Comparison of ENCODE assay signal across 9 cellular contexts in genomic region chr12:67681145-67681778, GRCh38. TPM values are rescaled to one million over a fixed set of nuclear protein-coding genes. Genes with fewer than 3 reads are reported as not detected.
DNase-seq lines count a peak whose midpoint lies in the region; ATAC-seq and TF ChIP-seq lines count a peak whose summit lies in the region.
"Had no signal": no experiment of that assay in that cellular context is flagged by ENCODE, and none has a peak within 500 bp of the region (broad histone marks: within the 10 kb centered on the region; RNA-seq: fewer than 3 reads in every experiment).

No MANE protein-coding gene starts in this region.

- H3K4me1 Mint-ChIP-seq in activated naive CD8-positive, alpha-beta T cell treated with anti-CD3 and anti-CD28 coated beads, Interleukin-2, amount 50 U/mL, for 24 hours: peaks cover 12% of the 10 kb centered on the region

- no peak overlapping the region for H3K4me3 Mint-ChIP-seq in activated naive CD8-positive, alpha-beta T cell treated with anti-CD3 and anti-CD28 coated beads, Interleukin-2, amount 50 U/mL, for 24 hours

- H3K9me3 Mint-ChIP-seq in activated naive CD8-positive, alpha-beta T cell treated with anti-CD3 and anti-CD28 coated beads, Interleukin-2, amount 50 U/mL, for 24 hours: peaks cover 8% of the 10 kb centered on the region

- H3K27me3 Mint-ChIP-seq in activated naive CD8-positive, alpha-beta T cell treated with anti-CD3 and anti-CD28 coated beads, Interleukin-2, amount 50 U/mL, for 24 hours: no peaks in the 10 kb centered on the region

- no peak overlapping the region for H3K27ac Mint-ChIP-seq in activated naive CD8-positive, alpha-beta T cell treated with anti-CD3 and anti-CD28 coated beads, Interleukin-2, amount 50 U/mL, for 24 hours

- peaks cover 11% of the 10 kb centered on the region for H3K36me3 Mint-ChIP-seq in activated naive CD8-positive, alpha-beta T cell treated with anti-CD3 and anti-CD28 coated beads, Interleukin-2, amount 50 U/mL, for 24 hours (ENCODE audit: low read depth)

- ATAC-seq in SK-N-SH treated with all-trans-retinoic acid at 6 μM for 48 hours: peak; percentile 80
- ATAC-seq in omental fat pad (ENCODE audit: low FRiP score): peak; percentile 90
- ATAC-seq in activated naive CD8-positive, alpha-beta T cell treated with anti-CD3 and anti-CD28 coated beads, Interleukin-2, amount 50 U/mL, for 24 hours: no peak
- ATAC-seq in GM21526 (IDR thresholded peaks at IDR 0.05; ENCODE audit: low FRiP score, unreplicated experiment): no peak

- no peak overlapping the region for H3K4me3 ChIP-seq in fibroblast of the aortic adventitia (ENCODE audit: low read depth, low read length)
- H3K4me3 ChIP-seq: SJSA1 had no signal

- TF ChIP-seq CTCF in AG09319 (IDR thresholded peaks at IDR 0.05; ENCODE audit: low read depth, low read length) (no peak), fibroblast of the aortic adventitia (IDR thresholded peaks at IDR 0.05; ENCODE audit: insufficient read depth, low read length) (no peak), omental fat pad (IDR thresholded peaks at IDR 0.05) (no peak)

- peak; percentile 79 for DNase-seq in AG09319 (ENCODE audit: extremely low read depth, low read depth)
- peak; percentile 98 for DNase-seq in fibroblast of the aortic adventitia (ENCODE audit: low read depth)
- DNase-seq in omental fat pad (ENCODE audit: low spot score): no peak
- no peak for DNase-seq in activated naive CD8-positive, alpha-beta T cell treated with anti-CD3 and anti-CD28 coated beads, Interleukin-2, amount 50 U/mL, for 24 hours
- DNase-seq in D341Med (ENCODE audit: low spot score): no peak
- DNase-seq in activated CD4-positive, CD25-positive, alpha-beta regulatory T cell treated with anti-CD3 and anti-CD28 coated beads, Interleukin-2, amount 50 U/mL, for 72 hours: no peak

TF ChIP-seq in SK-N-SH treated with all-trans-retinoic acid at 6 μM for 48 hours, 23 proteins besides CTCF, POLR2A, EP300 and RAD21:
- no peak for TF ChIP-seq CSRNP3 (CRISPR knock-in tag; IDR thresholded peaks at IDR 0.05)
- 0 out of 2 replicates have a peak, but pooled peaks have one; percentile 37 for TF ChIP-seq ISL1 (CRISPR knock-in tag; IDR thresholded peaks at IDR 0.05)
- TF ChIP-seq, protein P1, sequence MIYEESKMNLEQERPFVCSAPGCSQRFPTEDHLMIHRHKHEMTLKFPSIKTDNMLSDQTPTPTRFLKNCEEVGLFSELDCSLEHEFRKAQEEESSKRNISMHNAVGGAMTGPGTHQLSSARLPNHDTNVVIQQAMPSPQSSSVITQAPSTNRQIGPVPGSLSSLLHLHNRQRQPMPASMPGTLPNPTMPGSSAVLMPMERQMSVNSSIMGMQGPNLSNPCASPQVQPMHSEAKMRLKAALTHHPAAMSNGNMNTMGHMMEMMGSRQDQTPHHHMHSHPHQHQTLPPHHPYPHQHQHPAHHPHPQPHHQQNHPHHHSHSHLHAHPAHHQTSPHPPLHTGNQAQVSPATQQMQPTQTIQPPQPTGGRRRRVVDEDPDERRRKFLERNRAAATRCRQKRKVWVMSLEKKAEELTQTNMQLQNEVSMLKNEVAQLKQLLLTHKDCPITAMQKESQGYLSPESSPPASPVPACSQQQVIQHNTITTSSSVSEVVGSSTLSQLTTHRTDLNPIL (CRISPR knock-in tag; IDR thresholded peaks at IDR 0.05; ENCODE audit: low read depth): 0 out of 2 replicates have a peak, but pooled peaks have one; percentile 27
- TF ChIP-seq ZFP3 (CRISPR knock-in tag; IDR thresholded peaks at IDR 0.05): no peak

RNA-seq across cellular contexts. Expression of gene DYRK2, which starts 32.7 kb away (rescaled TPM):
- total RNA-seq in fibroblast of the aortic adventitia (ENCODE audit: low replicate concordance) (23.8 and 32.1 TPM in 2 replicates), omental fat pad (10 to 100 TPM in 3 of 4 donors, 1 to 10 TPM in 1; 9.1 to 23.4 (median 18.4) TPM)

Comparison
In these comparisons a context has a peak if more than half of its experiments do, and no peak if none do; other contexts are left out.
1. DNase-seq: peak in AG09319 (single experiment) and fibroblast of the aortic adventitia (single experiment); none in omental fat pad (single experiment), activated naive CD8-positive, alpha-beta T cell treated with anti-CD3 and anti-CD28 coated beads, Interleukin-2, amount 50 U/mL, for 24 hours (single experiment), D341Med (single experiment) and activated CD4-positive, CD25-positive, alpha-beta regulatory T cell treated with anti-CD3 and anti-CD28 coated beads, Interleukin-2, amount 50 U/mL, for 72 hours (single experiment).
2. ATAC-seq: peak in SK-N-SH treated with all-trans-retinoic acid at 6 μM for 48 hours (single experiment) and omental fat pad (single experiment); none in activated naive CD8-positive, alpha-beta T cell treated with anti-CD3 and anti-CD28 coated beads, Interleukin-2, amount 50 U/mL, for 24 hours (single experiment) and GM21526 (single experiment).